20 cellular contexts compared by ENCODE assay signal in genomic region chr3:140113983-140114923, GRCh38.
A peak's percentile ranks its signal among the peaks of the same experiment; 100 is the strongest.
DNase-seq lines count a peak whose midpoint lies in the region; ATAC-seq and TF ChIP-seq lines count a peak whose summit lies in the region.
"Had no signal": no experiment of that assay in that cellular context is flagged by ENCODE, and none has a peak within 500 bp of the region (broad histone marks: within the 10 kb centered on the region; RNA-seq: fewer than 3 reads in every experiment).

No MANE protein-coding gene starts in this region.

- H3K4me1 ChIP-seq in HEK293 (ENCODE audit: control insufficient read depth, insufficient read depth, low read length) = peaks cover 5% of the 10 kb centered on the region
- peaks cover 5 to 17% of the 10 kb centered on the region in 2 donors for H3K4me1 ChIP-seq in thyroid gland
- H3K4me1 ChIP-seq: A549, SJSA1 had no signal

- ATAC-seq in stimulated activated effector memory CD8-positive, alpha-beta T cell treated with anti-CD3 and anti-CD28 coated beads, Interleukin-12 subunit alpha, Interleukin-12 subunit beta, amount 100 ng/mL, for 72 hours = no peak
- ATAC-seq: A549 had no signal

- H3K36me3 ChIP-seq in HEK293 (ENCODE audit: control insufficient read depth in 2 of 2, insufficient read depth in 1 of 2, low read length in 2 of 2) (no peaks in the 10 kb centered on the region), thyroid gland (no peaks in the 10 kb centered on the region)
- H3K36me3 ChIP-seq: SJSA1 had no signal

- CTCF ChIA-PET in HEK293 (lab: Yijun Ruan, JAX) = no interaction called here

- WGBS in thyroid gland, 2 donors = 90 to 94% methylated on average over 4 of the region's 4 CpGs

- H3K27ac ChIP-seq in HEK293 (ENCODE audit: extremely low read depth, low read depth, low read length) = no peak overlapping the region
- H3K27ac ChIP-seq in thyroid gland = no peak overlapping the region
- H3K27ac ChIP-seq: A549, GM23248, SJSA1 had no signal

- H3K9me3 ChIP-seq in HEK293 (ENCODE audit: control insufficient read depth, insufficient read depth, low read depth, low read length) = no peaks in the 10 kb centered on the region
- H3K9me3 ChIP-seq in thyroid gland = no peaks in the 10 kb centered on the region
- H3K9me3 ChIP-seq: A549, Caco-2, SJSA1 had no signal

- no peaks in the 10 kb centered on the region for H3K9me3 Mint-ChIP-seq in neural crest cell
- no peaks in the 10 kb centered on the region for H3K9me3 Mint-ChIP-seq in stimulated activated effector memory CD8-positive, alpha-beta T cell treated with anti-CD3 and anti-CD28 coated beads, Interleukin-12 subunit alpha, Interleukin-12 subunit beta, amount 100 ng/mL, for 72 hours
- H3K9me3 Mint-ChIP-seq: CD14-positive monocyte; T-helper 2 cell treated with Interferon-gamma antibody and Interleukin-4, amounts not matched to agents 5 μg/mL and 100 μg/mL, for 36 hours had no signal

- H3K4me3 Mint-ChIP-seq in neural crest cell = no peak overlapping the region
- no peak overlapping the region for H3K4me3 Mint-ChIP-seq in stimulated activated effector memory CD8-positive, alpha-beta T cell treated with anti-CD3 and anti-CD28 coated beads, Interleukin-12 subunit alpha, Interleukin-12 subunit beta, amount 100 ng/mL, for 72 hours
- H3K4me3 Mint-ChIP-seq: CD14-positive monocyte; T-helper 2 cell treated with Interferon-gamma antibody and Interleukin-4, amounts not matched to agents 5 μg/mL and 100 μg/mL, for 36 hours had no signal

- H3K27me3 ChIP-seq in thyroid gland = no peaks in the 10 kb centered on the region
- H3K27me3 ChIP-seq: SJSA1 had no signal

- H3K27me3 Mint-ChIP-seq in neural crest cell (ENCODE audit: low read depth) = no peaks in the 10 kb centered on the region

- no peak overlapping the region for H3K4me3 ChIP-seq in HEK293 (ENCODE audit: low read depth, low read length)
- H3K4me3 ChIP-seq in thyroid gland (replicated peaks in 1 of 3) = no peak overlapping the region
- H3K4me3 ChIP-seq: A549, GM23248, SJSA1 had no signal

- TF ChIP-seq POLR2A in thyroid gland (IDR thresholded peaks at IDR 0.05) = no peak

- H3K27ac Mint-ChIP-seq in neural crest cell (ENCODE audit: unreplicated experiment) = peak overlapping the region; percentile 40
- H3K27ac Mint-ChIP-seq in stimulated activated effector memory CD8-positive, alpha-beta T cell treated with anti-CD3 and anti-CD28 coated beads, Interleukin-12 subunit alpha, Interleukin-12 subunit beta, amount 100 ng/mL, for 72 hours = no peak overlapping the region
- H3K27ac Mint-ChIP-seq: CD14-positive monocyte; T-helper 2 cell treated with Interferon-gamma antibody and Interleukin-4, amounts not matched to agents 5 μg/mL and 100 μg/mL, for 36 hours had no signal

- intact Hi-C loops in thyroid gland (cut with DNase I) = no loop called here

- no peaks in the 10 kb centered on the region for H3K36me3 Mint-ChIP-seq in neural crest cell (ENCODE audit: low read depth)
- no peaks in the 10 kb centered on the region for H3K36me3 Mint-ChIP-seq in stimulated activated effector memory CD8-positive, alpha-beta T cell treated with anti-CD3 and anti-CD28 coated beads, Interleukin-12 subunit alpha, Interleukin-12 subunit beta, amount 100 ng/mL, for 72 hours
- H3K36me3 Mint-ChIP-seq: CD14-positive monocyte had no signal

- no peak for TF ChIP-seq CTCF in HEK293 (tag by site-specific recombination; IDR thresholded peaks at IDR 0.05)
- TF ChIP-seq CTCF in neural crest cell (conservative IDR thresholded peaks at IDR 0.05) = no peak
- TF ChIP-seq CTCF in thyroid gland (IDR thresholded peaks at IDR 0.05) = no peak

- POLR2A ChIA-PET in HEK293 (lab: Yijun Ruan, JAX) = no interaction called here

- H3K4me1 Mint-ChIP-seq in neural crest cell = peaks cover 57% of the 10 kb centered on the region
- no peaks in the 10 kb centered on the region for H3K4me1 Mint-ChIP-seq in stimulated activated effector memory CD8-positive, alpha-beta T cell treated with anti-CD3 and anti-CD28 coated beads, Interleukin-12 subunit alpha, Interleukin-12 subunit beta, amount 100 ng/mL, for 72 hours
- H3K4me1 Mint-ChIP-seq: CD14-positive monocyte had no signal

- DNase-seq in NCI-H2081 (lab: John Stamatoyannopoulos, UW) (peak; percentile 30 to 51), NCI-H2081 treated with DMSO at 0.1 percent for 48 hours (lab: John Stamatoyannopoulos, UW) (no peak), NCI-H526 treated with DMSO at 0.1 percent for 48 hours (lab: John Stamatoyannopoulos, UW) (peak; percentile 18), neural crest cell (ENCODE audit: low read depth, low spot score) (no peak), RPMI8226 (no peak), thyroid gland (no peak)
- DNase-seq in stimulated activated effector memory CD8-positive, alpha-beta T cell treated with anti-CD3 and anti-CD28 coated beads, Interleukin-12 subunit alpha, Interleukin-12 subunit beta, amount 100 ng/mL, for 72 hours (ENCODE audit: low spot score in 2 of 2) = no peak
- DNase-seq: Caco-2, DMS53, GM23248, HCEC 1CT, MV-4-11, NCI-H187 treated with DMSO at 0.1 percent for 48 hours, NCI-H510A, OCI-M1 had no signal

TF ChIP-seq in HEK293, 187 proteins besides CTCF, POLR2A, EP300 and RAD21:
- TF ChIP-seq MZF1 (tag by site-specific recombination; IDR thresholded peaks at IDR 0.05; ENCODE audit: borderline replicate concordance) (no peak), ZFHX2 (tag by site-specific recombination; conservative IDR thresholded peaks at IDR 0.05) (0 out of 2 replicates have a peak, but pooled peaks have one; percentile 15), ZNF555 (tag by site-specific recombination; conservative IDR thresholded peaks at IDR 0.05) (no peak), SCRT2 (tag by site-specific recombination; IDR thresholded peaks at IDR 0.05) (peak; percentile 87), BCL11A (tag by site-specific recombination; IDR thresholded peaks at IDR 0.05; ENCODE audit: low read depth) (no peak), ZBTB17 (tag by site-specific recombination; IDR thresholded peaks at IDR 0.05) (peak; percentile 43; the same call in 1 of the 2 replicates)
TF ChIP-seq in HEK293: peak in this region for 3.

Comparison
In these comparisons a context has a peak if more than half of its experiments do, and no peak if none do; other contexts are left out.
1. DNase-seq: peak in NCI-H2081 (2 of 2) and NCI-H526 treated with DMSO at 0.1 percent for 48 hours (single experiment); none in NCI-H2081 treated with DMSO at 0.1 percent for 48 hours (single experiment), neural crest cell (single experiment), stimulated activated effector memory CD8-positive, alpha-beta T cell treated with anti-CD3 and anti-CD28 coated beads, Interleukin-12 subunit alpha, Interleukin-12 subunit beta, amount 100 ng/mL, for 72 hours (0 of 2), RPMI8226 (single experiment) and thyroid gland (0 of 2).